ENCODE assay signal across 15 cellular contexts in genomic region chr10:125472037-125472607, GRCh38.
"Had no signal": no experiment of that assay in that cellular context is flagged by ENCODE, and none has a peak within 500 bp of the region (broad histone marks: within the 10 kb centered on the region; RNA-seq: fewer than 3 reads in every experiment).

No MANE protein-coding gene starts in this region.

- DNase-seq: activated CD4-positive, alpha-beta memory T cell treated with anti-CD3 and anti-CD28 coated beads, Interleukin-2, amount 10 ng/mL, durations not matched to agents 7 days and 5 days; activated CD4-positive, alpha-beta T cell treated with anti-CD3 and anti-CD28 coated beads for 4 hours; activated naive CD4-positive, alpha-beta T cell treated with anti-CD3 and anti-CD28 coated beads, Interleukin-2, amount 50 U/mL, for 16 hours; activated T-cell treated with anti-CD3 and anti-CD28 coated beads, Interleukin-2, amount 50 U/mL, for 24 hours; foreskin melanocyte; left cardiac atrium; natural killer cell; retina; stimulated activated CD4-positive, alpha-beta T cell treated with anti-CD3 and anti-CD28 coated beads, Interleukin-4, amount 100 ng/mL, for 4 hours; stimulated activated CD8-positive, alpha-beta memory T cell treated with anti-CD3 and anti-CD28 coated beads, Interleukin-4, amount 100 ng/mL, for 48 hours; stimulated activated naive CD4-positive, alpha-beta T cell treated with Interleukin-2 at 50 U/mL for 16 hours; T-helper 17 cell had no signal

- H3K27me3 ChIP-seq: neutrophil, upper lobe of left lung had no signal

- H3K9me3 ChIP-seq: neutrophil, upper lobe of left lung had no signal

- H3K36me3 ChIP-seq: neutrophil, upper lobe of left lung had no signal

- H3K27ac ChIP-seq: neutrophil, parathyroid adenoma, upper lobe of left lung had no signal

- H3K4me1 ChIP-seq: parathyroid adenoma, upper lobe of left lung had no signal

- ATAC-seq: left cardiac atrium, natural killer cell, T-helper 17 cell had no signal

- H3K4me3 ChIP-seq: upper lobe of left lung had no signal
